ENCODE assay signal across 16 cellular contexts in genomic region chr16:84040823-84041391, GRCh38. TPM values are rescaled to one million over a fixed set of nuclear protein-coding genes. Genes with fewer than 3 reads are reported as not detected.
DNase-seq lines count a peak whose midpoint lies in the region; ATAC-seq and TF ChIP-seq lines count a peak whose summit lies in the region.
"Had no signal": no experiment of that assay in that cellular context is flagged by ENCODE, and none has a peak within 500 bp of the region (broad histone marks: within the 10 kb centered on the region; RNA-seq: fewer than 3 reads in every experiment).

No MANE protein-coding gene starts in this region.

- H3K36me3 ChIP-seq in MG63 (no peaks in the 10 kb centered on the region), tibial artery (no peaks in the 10 kb centered on the region)

- CTCF ChIA-PET in activated CD4-positive, alpha-beta T cell treated with anti-CD3 and anti-CD28 coated beads for 36 hours (lab: Charles Lee) = interaction anchor here (0.6 to 1.5 kb wide), 4 partner anchors 22 to 204 kb away, joined by 3 to 7 read pairs (median 4); no protein-coding TSS in a partner anchor

- POLR2A ChIA-PET in activated CD4-positive, alpha-beta T cell treated with anti-CD3 and anti-CD28 coated beads for 36 hours (lab: Charles Lee) = no interaction called here

- no peaks in the 10 kb centered on the region for H3K36me3 Mint-ChIP-seq in activated CD4-positive, alpha-beta T cell treated with anti-CD3 and anti-CD28 coated beads for 36 hours (ENCODE audit: low read depth)
- H3K36me3 Mint-ChIP-seq: activated naive CD8-positive, alpha-beta T cell had no signal

- H3K4me1 ChIP-seq in tibial artery = no peaks in the 10 kb centered on the region

- DNase-seq in EH (ENCODE audit: low read depth) (peak; percentile 85), MG63 (peak; percentile 42), dedifferentiated amniotic fluid mesenchymal stem cell (ENCODE audit: extremely low spot score) (peak; percentile 56), posterior vena cava (ENCODE audit: low spot score) (peak; percentile 74), tibial artery (no peak), kidney tubule cell (ENCODE audit: low spot score) (no peak)
- DNase-seq in activated CD4-positive, alpha-beta T cell treated with anti-CD3 and anti-CD28 coated beads for 36 hours = no peak
- DNase-seq: activated CD8-positive, alpha-beta memory T cell treated with anti-CD3 and anti-CD28 coated beads for 24 hours; DMS153; MV-4-11; stimulated activated CD4-positive, alpha-beta T cell treated with anti-CD3 and anti-CD28 coated beads, Interleukin-4, amount 100 ng/mL, for 24 hours; stimulated activated naive CD8-positive, alpha-beta T cell treated with anti-CD3 and anti-CD28 coated beads, Interleukin-15, Interleukin-2, amounts not matched to agents 100 U/mL and 50 U/mL, for 24 hours had no signal

- H3K9me3 Mint-ChIP-seq in activated CD4-positive, alpha-beta T cell treated with anti-CD3 and anti-CD28 coated beads for 36 hours (ENCODE audit: low read depth) = peaks cover 2% of the 10 kb centered on the region

- no peak for TF ChIP-seq CTCF in tibial artery (IDR thresholded peaks at IDR 0.05)

- no peaks in the 10 kb centered on the region for H3K9me3 ChIP-seq in MG63
- peaks cover 0 to 9% (median 9%) of the 10 kb centered on the region in 3 donors for H3K9me3 ChIP-seq in tibial artery

- intact Hi-C loops in posterior vena cava (cut with DNase I) = loop anchor here in 1 of 2 donors (5.0 kb wide), 1 partner anchor 1894 kb away; no protein-coding TSS in a partner anchor
- intact Hi-C loops in tibial artery (cut with DNase I; ENCODE audit: low total_unique reads) = no loop called here
- intact Hi-C loops in activated CD4-positive, alpha-beta T cell treated with anti-CD3 and anti-CD28 coated beads for 36 hours (cut with DNase I, micrococcal nuclease) = no loop called here

- H3K27me3 Mint-ChIP-seq in activated CD4-positive, alpha-beta T cell treated with anti-CD3 and anti-CD28 coated beads for 36 hours = peaks cover 12% of the 10 kb centered on the region

- no peaks in the 10 kb centered on the region for H3K4me1 Mint-ChIP-seq in activated CD4-positive, alpha-beta T cell treated with anti-CD3 and anti-CD28 coated beads for 36 hours

- no peak overlapping the region for H3K27ac Mint-ChIP-seq in activated CD4-positive, alpha-beta T cell treated with anti-CD3 and anti-CD28 coated beads for 36 hours
- H3K27ac Mint-ChIP-seq: activated naive CD8-positive, alpha-beta T cell had no signal

- ATAC-seq in activated CD4-positive, alpha-beta T cell treated with anti-CD3 and anti-CD28 coated beads for 36 hours = no peak
- ATAC-seq: left ventricle myocardium superior; stimulated activated naive CD8-positive, alpha-beta T cell treated with anti-CD3 and anti-CD28 coated beads, Interleukin-15, Interleukin-2, amounts not matched to agents 100 U/mL and 50 U/mL, for 24 hours had no signal

- H3K27ac ChIP-seq in tibial artery = no peak overlapping the region
- H3K27ac ChIP-seq: HL-60 had no signal

- no peak overlapping the region for H3K4me3 Mint-ChIP-seq in activated CD4-positive, alpha-beta T cell treated with anti-CD3 and anti-CD28 coated beads for 36 hours
- H3K4me3 Mint-ChIP-seq: activated naive CD8-positive, alpha-beta T cell had no signal

- H3K4me3 ChIP-seq in MG63 = no peak overlapping the region
- H3K4me3 ChIP-seq in tibial artery = no peak overlapping the region

- H3K27me3 ChIP-seq in MG63 = no peaks in the 10 kb centered on the region; the same call in 1 of the 2 replicates
- peaks cover 0 to 37% of the 10 kb centered on the region in 2 donors for H3K27me3 ChIP-seq in tibial artery

RNA-seq across cellular contexts. Expression of gene SLC38A8, which starts 1.7 kb away (rescaled TPM):
- total RNA-seq in MG63 (2014; rRNA removed; shearing (Covaris generic); ENCODE audit: low replicate concordance) = not detected in 2 replicates
- total RNA-seq in posterior vena cava = not detected
- not detected for total RNA-seq in activated CD4-positive, alpha-beta T cell treated with anti-CD3 and anti-CD28 coated beads for 36 hours
- total RNA-seq: dermis microvascular lymphatic vessel endothelial cell had no signal

Comparison
In these comparisons a context has a peak if more than half of its experiments do, and no peak if none do; other contexts are left out.
1. DNase-seq: peak in EH (single experiment), MG63 (single experiment), dedifferentiated amniotic fluid mesenchymal stem cell (single experiment) and posterior vena cava (single experiment); none in tibial artery (0 of 2), activated CD4-positive, alpha-beta T cell treated with anti-CD3 and anti-CD28 coated beads for 36 hours (single experiment) and kidney tubule cell (single experiment).